14 cellular contexts compared by ENCODE assay signal in genomic region chr16:82738699-82739098, GRCh38.
DNase-seq lines count a peak whose midpoint lies in the region; ATAC-seq and TF ChIP-seq lines count a peak whose summit lies in the region.
"Had no signal": no experiment of that assay in that cellular context is flagged by ENCODE, and none has a peak within 500 bp of the region (broad histone marks: within the 10 kb centered on the region; RNA-seq: fewer than 3 reads in every experiment).

No MANE protein-coding gene starts in this region.

- no peaks in the 10 kb centered on the region; a peak in 2 of 4 replicates for H3K4me1 ChIP-seq in SK-N-SH (ENCODE audit: control insufficient read depth in 1 of 2, insufficient read depth in 2 of 2, low read depth in 1 of 2, low read length in 1 of 2)
- H3K4me1 ChIP-seq: parathyroid adenoma had no signal

- in situ Hi-C loops in ACHN (cut with HindIII; ENCODE audit: low pct_ligation_motif_present, low pct_unique_long_range_greater_than_20kb, low sequenced_read_pairs) (no loop called here), GM13977 (cut with MboI; ENCODE audit: low pct_unique_long_range_greater_than_20kb, low sequenced_read_pairs, unreplicated experiment) (no loop called here)

- no TSS peak for BruUV-seq in Calu3 (replicated peaks; lab: Mats Ljungman, UMichigan)

- no peak for ATAC-seq in HG02571 (IDR thresholded peaks at IDR 0.05; ENCODE audit: unreplicated experiment)

- H3F3A ChIP-seq in SK-N-SH (replicated peaks; ENCODE audit: insufficient read depth) = peaks cover 7% of the 10 kb centered on the region

- H3K4me3 ChIP-seq in SK-N-SH (ENCODE audit: low read depth in 2 of 2, low read length in 1 of 2) = no peak overlapping the region
- no peak overlapping the region for H3K4me3 ChIP-seq in fibroblast of the aortic adventitia (ENCODE audit: low read depth, low read length)
- H3K4me3 ChIP-seq: esophagus muscularis mucosa, SK-N-MC had no signal

- POLR2A ChIA-PET in SK-N-SH (lab: Yijun Ruan, JAX) = no interaction called here

- 24% methylated on average over 3 of the region's 3 CpGs for WGBS in SK-N-SH (ENCODE audit: low lambda C conversion rate)

- no peaks in the 10 kb centered on the region for H3K9me2 ChIP-seq in SK-N-SH

- TF ChIP-seq CTCF in GM13977 (IDR thresholded peaks at IDR 0.05; ENCODE audit: extremely low read depth, insufficient read depth, missing control alignments) (peak; percentile 8), SK-N-SH (IDR thresholded peaks at IDR 0.05) (peak; percentile 55), fibroblast of the aortic adventitia (IDR thresholded peaks at IDR 0.05; ENCODE audit: insufficient read depth, low read length) (peak; percentile 51), Calu3 (IDR thresholded peaks at IDR 0.05; ENCODE audit: unreplicated experiment) (no peak)

- H3K27ac ChIP-seq in SK-N-SH (ENCODE audit: low read depth in 2 of 2, low read length in 1 of 2) = no peak overlapping the region
- H3K27ac ChIP-seq: esophagus muscularis mucosa, parathyroid adenoma, SK-N-MC had no signal

- CTCF ChIA-PET in SK-N-SH (lab: Yijun Ruan, JAX) = interaction anchor here (0.7 kb wide), 1 partner anchor 1070 kb away, joined by 3 read pairs; no protein-coding TSS in a partner anchor
- CTCF ChIA-PET in Calu3 (lab: Charles Lee) = no interaction called here

- no peaks in the 10 kb centered on the region for H3K27me3 ChIP-seq in SK-N-SH (ENCODE audit: insufficient read depth)
- H3K27me3 ChIP-seq: esophagus muscularis mucosa had no signal

- H3K36me3 Mint-ChIP-seq in Calu3 (ENCODE audit: insufficient read depth, unreplicated experiment) = no peaks in the 10 kb centered on the region
- H3K36me3 Mint-ChIP-seq: activated naive CD8-positive, alpha-beta T cell treated with anti-CD3 and anti-CD28 coated beads, Interleukin-2, amount 10 ng/mL, durations not matched to agents 7 days and 5 days; mesothelial cell of epicardium had no signal

- no peaks in the 10 kb centered on the region for H3K9me3 ChIP-seq in SK-N-SH
- H3K9me3 ChIP-seq: esophagus muscularis mucosa had no signal

- peaks cover 0 to 3% of the 10 kb centered on the region in 2 experiments for H3K36me3 ChIP-seq in SK-N-SH (replicated peaks in 1 of 2; ENCODE audit: control insufficient read depth in 1 of 2, insufficient read depth in 2 of 2, low read length in 1 of 2)
- H3K36me3 ChIP-seq: esophagus muscularis mucosa had no signal

- no peak overlapping the region for H3K4me3 Mint-ChIP-seq in Calu3 (ENCODE audit: low read depth, unreplicated experiment)
- H3K4me3 Mint-ChIP-seq: activated naive CD8-positive, alpha-beta T cell treated with anti-CD3 and anti-CD28 coated beads, Interleukin-2, amount 10 ng/mL, durations not matched to agents 7 days and 5 days; mesothelial cell of epicardium had no signal

- no peaks in the 10 kb centered on the region for H4K20me1 ChIP-seq in SK-N-SH (ENCODE audit: insufficient read depth)

- no peak for TF ChIP-seq EP300 in SK-N-SH (IDR thresholded peaks at IDR 0.05; ENCODE audit: borderline replicate concordance in 1 of 2, low read depth in 1 of 2, low read length in 1 of 2)

- peak; percentile 36; the same call in 1 of the 2 replicates for TF ChIP-seq RAD21 in SK-N-SH (IDR thresholded peaks at IDR 0.05; ENCODE audit: low read length)

- peaks cover 21% of the 10 kb centered on the region for H3K9me3 Mint-ChIP-seq in Calu3 (ENCODE audit: low read depth, unreplicated experiment)
- H3K9me3 Mint-ChIP-seq: activated naive CD8-positive, alpha-beta T cell treated with anti-CD3 and anti-CD28 coated beads, Interleukin-2, amount 10 ng/mL, durations not matched to agents 7 days and 5 days; mesothelial cell of epicardium had no signal

- H3K4me2 ChIP-seq in SK-N-SH = no peak overlapping the region

- H3K27me3 Mint-ChIP-seq in Calu3 (ENCODE audit: unreplicated experiment) = no peaks in the 10 kb centered on the region

- no peaks in the 10 kb centered on the region for H3K4me1 Mint-ChIP-seq in Calu3 (ENCODE audit: low read depth, unreplicated experiment)
- H3K4me1 Mint-ChIP-seq: mesothelial cell of epicardium had no signal

- peak; percentile 11 for DNase-seq in ACHN
- DNase-seq in GM13977 (ENCODE audit: low spot score) = no peak
- no peak for DNase-seq in SK-N-SH
- DNase-seq in fibroblast of the aortic adventitia (ENCODE audit: low read depth) = peak; percentile 39
- DNase-seq in NCI-H128 (lab: John Stamatoyannopoulos, UW; ENCODE audit: unreplicated experiment) = no peak
- no peak for DNase-seq in putamen (ENCODE audit: low spot score)
- no peak for DNase-seq in Calu3
- DNase-seq: activated naive CD8-positive, alpha-beta T cell treated with anti-CD3 and anti-CD28 coated beads, Interleukin-2, amount 10 ng/mL, durations not matched to agents 7 days and 5 days; DMS79 had no signal

- H3K27ac Mint-ChIP-seq in Calu3 (ENCODE audit: unreplicated experiment) = no peak overlapping the region
- H3K27ac Mint-ChIP-seq: activated naive CD8-positive, alpha-beta T cell treated with anti-CD3 and anti-CD28 coated beads, Interleukin-2, amount 10 ng/mL, durations not matched to agents 7 days and 5 days; mesothelial cell of epicardium had no signal

- H3K79me2 ChIP-seq in SK-N-SH (ENCODE audit: insufficient read depth) = no peaks in the 10 kb centered on the region; the same call in 1 of the 2 replicates
- H3K79me2 ChIP-seq: parathyroid adenoma had no signal

- intact Hi-C loops in Calu3 (cut with micrococcal nuclease; ENCODE audit: unreplicated experiment) = no loop called here

- no peak overlapping the region for H3K9ac ChIP-seq in SK-N-SH
- H3K9ac ChIP-seq: parathyroid adenoma had no signal

- no peak overlapping the region for H2AFZ ChIP-seq in SK-N-SH (ENCODE audit: low read depth)
- H2AFZ ChIP-seq: parathyroid adenoma had no signal

TF ChIP-seq in SK-N-SH, 30 proteins besides CTCF, POLR2A, EP300 and RAD21:
- TF ChIP-seq FOXM1 (IDR thresholded peaks at IDR 0.05; ENCODE audit: low read depth) (no peak), SIN3A (IDR thresholded peaks at IDR 0.05; ENCODE audit: borderline replicate concordance, low read depth, low read length) (no peak), TEAD4 (IDR thresholded peaks at IDR 0.05; ENCODE audit: borderline replicate concordance, insufficient read depth) (no peak), SMC3 (IDR thresholded peaks at IDR 0.05; ENCODE audit: low read depth, low read length) (peak; percentile 22), USF1 (IDR thresholded peaks at IDR 0.05; ENCODE audit: borderline replicate concordance, low read depth) (no peak), MXI1 (IDR thresholded peaks at IDR 0.05; ENCODE audit: low read depth, low read length) (no peak), NRF1 (IDR thresholded peaks at IDR 0.05; ENCODE audit: low read depth, low read length) (no peak), MAX (IDR thresholded peaks at IDR 0.05; ENCODE audit: low read depth) (no peak)

Comparison
In these comparisons a context has a peak if more than half of its experiments do, and no peak if none do; other contexts are left out.
1. DNase-seq: peak in ACHN (single experiment) and fibroblast of the aortic adventitia (single experiment); none in GM13977 (single experiment), SK-N-SH (single experiment), NCI-H128 (single experiment), putamen (single experiment) and Calu3 (single experiment).